1 cellular context compared by ENCODE assay signal in the genomic region with DNA sequence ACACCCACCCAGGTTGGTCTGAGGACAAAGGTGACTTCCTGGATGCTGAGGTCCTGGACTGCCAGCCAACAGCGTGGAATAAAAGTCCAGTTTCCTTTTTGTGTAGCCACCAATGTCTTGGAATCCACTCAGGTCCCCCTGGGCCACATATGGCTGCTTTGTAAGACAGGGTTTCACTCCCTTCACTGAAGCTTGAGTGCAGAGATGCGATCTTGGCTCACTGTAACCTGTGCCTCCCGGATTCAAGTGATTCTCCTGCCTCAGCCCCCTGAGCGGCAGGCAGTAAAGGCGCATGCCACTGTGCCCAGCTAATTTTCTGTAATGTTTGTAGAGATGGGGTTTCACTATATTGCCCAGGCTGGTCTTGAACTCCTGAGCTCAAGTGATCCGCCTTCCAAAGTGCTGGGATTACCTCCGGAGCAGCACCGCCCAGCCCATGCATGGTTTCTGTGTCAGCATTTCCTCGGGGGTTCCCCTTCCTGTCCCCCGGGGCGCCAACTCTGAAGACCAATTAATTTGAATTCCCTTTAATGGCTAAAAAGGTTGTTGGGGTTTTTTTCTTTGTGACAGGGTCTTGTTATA.
TF ChIP-seq lines count a peak whose summit lies in the region.

No MANE protein-coding gene starts in this region.

TF ChIP-seq in GM12878, 131 proteins besides CTCF, POLR2A, EP300 and RAD21 (continues in another document):
- TF ChIP-seq, protein P1, sequence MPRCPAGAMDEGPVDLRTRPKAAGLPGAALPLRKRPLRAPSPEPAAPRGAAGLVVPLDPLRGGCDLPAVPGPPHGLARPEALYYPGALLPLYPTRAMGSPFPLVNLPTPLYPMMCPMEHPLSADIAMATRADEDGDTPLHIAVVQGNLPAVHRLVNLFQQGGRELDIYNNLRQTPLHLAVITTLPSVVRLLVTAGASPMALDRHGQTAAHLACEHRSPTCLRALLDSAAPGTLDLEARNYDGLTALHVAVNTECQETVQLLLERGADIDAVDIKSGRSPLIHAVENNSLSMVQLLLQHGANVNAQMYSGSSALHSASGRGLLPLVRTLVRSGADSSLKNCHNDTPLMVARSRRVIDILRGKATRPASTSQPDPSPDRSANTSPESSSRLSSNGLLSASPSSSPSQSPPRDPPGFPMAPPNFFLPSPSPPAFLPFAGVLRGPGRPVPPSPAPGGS (IDR thresholded peaks at IDR 0.05; ENCODE audit: borderline replicate concordance, insufficient read depth, low read depth, low read length, poor library complexity, severe bottlenecking): peak; percentile 45
- TF ChIP-seq NR2F1 (conservative IDR thresholded peaks at IDR 0.05) (0 out of 2 replicates have a peak, but pooled peaks have one; percentile 37), NBN (IDR thresholded peaks at IDR 0.05) (peak; percentile 63; the same call in 1 of the 2 replicates), RUNX3 (IDR thresholded peaks at IDR 0.05; ENCODE audit: low read length) (no peak), BHLHE40 (IDR thresholded peaks at IDR 0.05; ENCODE audit: borderline replicate concordance in 1 of 2, low read depth in 2 of 2, low read length in 1 of 2) (peak in 1 of 2 experiments; percentile 20; a peak in 1 of 4 replicates), POU2F2 (IDR thresholded peaks at IDR 0.05; ENCODE audit: borderline replicate concordance, low read depth, low read length) (peak; percentile 59; the same call in 1 of the 3 replicates), SIX5 (IDR thresholded peaks at IDR 0.05; ENCODE audit: low read depth, low read length, severe bottlenecking) (no peak), BCL11A (IDR thresholded peaks at IDR 0.05; ENCODE audit: low read depth, low read length) (peak; percentile 70; the same call in 1 of the 2 replicates), EED (IDR thresholded peaks at IDR 0.05; ENCODE audit: low read depth) (peak; percentile 86), SRF (IDR thresholded peaks at IDR 0.05; ENCODE audit: low read depth in 2 of 2, low read length in 2 of 2) (peak in 1 of 2 experiments; percentile 84; a peak in 2 of 4 replicates), KLF5 (IDR thresholded peaks at IDR 0.05; ENCODE audit: partially characterized antibody) (peak; percentile 75), RCOR1 (conservative IDR thresholded peaks at IDR 0.05; ENCODE audit: low read depth, low read length) (no peak), MTA2 (IDR thresholded peaks at IDR 0.05; ENCODE audit: low read depth) (peak; percentile 83), MEF2B (IDR thresholded peaks at IDR 0.05; ENCODE audit: partially characterized antibody, poor library complexity, severe bottlenecking) (peak; percentile 96), ATF7 (IDR thresholded peaks at IDR 0.05; ENCODE audit: low read depth) (0 out of 2 replicates have a peak, but pooled peaks have one; percentile 50), PAX5 (IDR thresholded peaks at IDR 0.05; ENCODE audit: borderline replicate concordance, low read depth, low read length) (0 out of 2 replicates have a peak, but pooled peaks have one; percentile 18), GATAD2B (conservative IDR thresholded peaks at IDR 0.05; ENCODE audit: low read depth) (0 out of 2 replicates have a peak, but pooled peaks have one; percentile 57), ZNF217 (IDR thresholded peaks at IDR 0.05) (0 out of 2 replicates have a peak, but pooled peaks have one; percentile 67), NR2C1 (IDR thresholded peaks at IDR 0.05) (peak; percentile 36), ETV6 (conservative IDR thresholded peaks at IDR 0.05 in 1 of 2, IDR thresholded peaks at IDR 0.05 in 1 of 2; ENCODE audit: borderline replicate concordance in 1 of 2, low read depth in 1 of 2) (peak in 1 of 2 experiments; percentile 46; a peak in 1 of 4 replicates), CREM (IDR thresholded peaks at IDR 0.05; ENCODE audit: low read depth) (no peak; the same call in 1 of the 2 replicates), RELA (IDR thresholded peaks at IDR 0.05; ENCODE audit: borderline replicate concordance, partially characterized antibody) (peak; percentile 75), IKZF1 (conservative IDR thresholded peaks at IDR 0.05) (peak; percentile 84), IKZF2 (IDR thresholded peaks at IDR 0.05) (peak; percentile 78 to 83), ZSCAN29 (IDR thresholded peaks at IDR 0.05) (no peak), SMARCA5 (IDR thresholded peaks at IDR 0.05) (peak; percentile 39), SPI1 (IDR thresholded peaks at IDR 0.05; ENCODE audit: borderline replicate concordance, insufficient read depth, low read depth, low read length) (0 out of 2 replicates have a peak, but pooled peaks have one; percentile 2), BACH1 (IDR thresholded peaks at IDR 0.05; ENCODE audit: borderline replicate concordance) (peak; percentile 44; the same call in 1 of the 2 replicates), ZNF207 (IDR thresholded peaks at IDR 0.05; ENCODE audit: borderline replicate concordance) (peak; percentile 48; the same call in 1 of the 2 replicates), HCFC1 (IDR thresholded peaks at IDR 0.05; ENCODE audit: low read length) (no peak), GABPA (IDR thresholded peaks at IDR 0.05; ENCODE audit: low read depth) (no peak), CREB1 (IDR thresholded peaks at IDR 0.05; ENCODE audit: low read depth) (peak; percentile 60; the same call in 1 of the 2 replicates), RB1 (IDR thresholded peaks at IDR 0.05; ENCODE audit: borderline replicate concordance) (0 out of 2 replicates have a peak, but pooled peaks have one; percentile 66), YY1 (IDR thresholded peaks at IDR 0.05; ENCODE audit: low read depth, low read length) (no peak), SIN3A (IDR thresholded peaks at IDR 0.05; ENCODE audit: low read depth, low read length) (no peak)
- TF ChIP-seq, protein P2, sequence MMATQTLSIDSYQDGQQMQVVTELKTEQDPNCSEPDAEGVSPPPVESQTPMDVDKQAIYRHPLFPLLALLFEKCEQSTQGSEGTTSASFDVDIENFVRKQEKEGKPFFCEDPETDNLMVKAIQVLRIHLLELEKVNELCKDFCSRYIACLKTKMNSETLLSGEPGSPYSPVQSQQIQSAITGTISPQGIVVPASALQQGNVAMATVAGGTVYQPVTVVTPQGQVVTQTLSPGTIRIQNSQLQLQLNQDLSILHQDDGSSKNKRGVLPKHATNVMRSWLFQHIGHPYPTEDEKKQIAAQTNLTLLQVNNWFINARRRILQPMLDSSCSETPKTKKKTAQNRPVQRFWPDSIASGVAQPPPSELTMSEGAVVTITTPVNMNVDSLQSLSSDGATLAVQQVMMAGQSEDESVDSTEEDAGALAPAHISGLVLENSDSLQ (IDR thresholded peaks at IDR 0.05): peak; percentile 9; the same call in 1 of the 2 replicates
- TF ChIP-seq, protein P3, sequence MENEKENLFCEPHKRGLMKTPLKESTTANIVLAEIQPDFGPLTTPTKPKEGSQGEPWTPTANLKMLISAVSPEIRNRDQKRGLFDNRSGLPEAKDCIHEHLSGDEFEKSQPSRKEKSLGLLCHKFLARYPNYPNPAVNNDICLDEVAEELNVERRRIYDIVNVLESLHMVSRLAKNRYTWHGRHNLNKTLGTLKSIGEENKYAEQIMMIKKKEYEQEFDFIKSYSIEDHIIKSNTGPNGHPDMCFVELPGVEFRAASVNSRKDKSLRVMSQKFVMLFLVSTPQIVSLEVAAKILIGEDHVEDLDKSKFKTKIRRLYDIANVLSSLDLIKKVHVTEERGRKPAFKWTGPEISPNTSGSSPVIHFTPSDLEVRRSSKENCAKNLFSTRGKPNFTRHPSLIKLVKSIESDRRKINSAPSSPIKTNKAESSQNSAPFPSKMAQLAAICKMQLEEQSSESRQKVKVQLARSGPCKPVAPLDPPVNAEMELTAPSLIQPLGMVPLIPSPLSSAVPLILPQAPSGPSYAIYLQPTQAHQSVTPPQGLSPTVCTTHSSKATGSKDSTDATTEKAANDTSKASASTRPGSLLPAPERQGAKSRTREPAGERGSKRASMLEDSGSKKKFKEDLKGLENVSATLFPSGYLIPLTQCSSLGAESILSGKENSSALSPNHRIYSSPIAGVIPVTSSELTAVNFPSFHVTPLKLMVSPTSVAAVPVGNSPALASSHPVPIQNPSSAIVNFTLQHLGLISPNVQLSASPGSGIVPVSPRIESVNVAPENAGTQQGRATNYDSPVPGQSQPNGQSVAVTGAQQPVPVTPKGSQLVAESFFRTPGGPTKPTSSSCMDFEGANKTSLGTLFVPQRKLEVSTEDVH (IDR thresholded peaks at IDR 0.05; ENCODE audit: low read depth, partially characterized antibody): no peak
- TF ChIP-seq, protein P4, sequence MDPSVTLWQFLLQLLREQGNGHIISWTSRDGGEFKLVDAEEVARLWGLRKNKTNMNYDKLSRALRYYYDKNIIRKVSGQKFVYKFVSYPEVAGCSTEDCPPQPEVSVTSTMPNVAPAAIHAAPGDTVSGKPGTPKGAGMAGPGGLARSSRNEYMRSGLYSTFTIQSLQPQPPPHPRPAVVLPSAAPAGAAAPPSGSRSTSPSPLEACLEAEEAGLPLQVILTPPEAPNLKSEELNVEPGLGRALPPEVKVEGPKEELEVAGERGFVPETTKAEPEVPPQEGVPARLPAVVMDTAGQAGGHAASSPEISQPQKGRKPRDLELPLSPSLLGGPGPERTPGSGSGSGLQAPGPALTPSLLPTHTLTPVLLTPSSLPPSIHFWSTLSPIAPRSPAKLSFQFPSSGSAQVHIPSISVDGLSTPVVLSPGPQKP (IDR thresholded peaks at IDR 0.05; ENCODE audit: low read depth, low read length): peak; percentile 13; the same call in 1 of the 2 replicates
- TF ChIP-seq, protein P5, sequence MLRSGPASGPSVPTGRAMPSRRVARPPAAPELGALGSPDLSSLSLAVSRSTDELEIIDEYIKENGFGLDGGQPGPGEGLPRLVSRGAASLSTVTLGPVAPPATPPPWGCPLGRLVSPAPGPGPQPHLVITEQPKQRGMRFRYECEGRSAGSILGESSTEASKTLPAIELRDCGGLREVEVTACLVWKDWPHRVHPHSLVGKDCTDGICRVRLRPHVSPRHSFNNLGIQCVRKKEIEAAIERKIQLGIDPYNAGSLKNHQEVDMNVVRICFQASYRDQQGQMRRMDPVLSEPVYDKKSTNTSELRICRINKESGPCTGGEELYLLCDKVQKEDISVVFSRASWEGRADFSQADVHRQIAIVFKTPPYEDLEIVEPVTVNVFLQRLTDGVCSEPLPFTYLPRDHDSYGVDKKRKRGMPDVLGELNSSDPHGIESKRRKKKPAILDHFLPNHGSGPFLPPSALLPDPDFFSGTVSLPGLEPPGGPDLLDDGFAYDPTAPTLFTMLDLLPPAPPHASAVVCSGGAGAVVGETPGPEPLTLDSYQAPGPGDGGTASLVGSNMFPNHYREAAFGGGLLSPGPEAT (IDR thresholded peaks at IDR 0.05; ENCODE audit: low read depth): peak; percentile 76
- TF ChIP-seq, protein P6, sequence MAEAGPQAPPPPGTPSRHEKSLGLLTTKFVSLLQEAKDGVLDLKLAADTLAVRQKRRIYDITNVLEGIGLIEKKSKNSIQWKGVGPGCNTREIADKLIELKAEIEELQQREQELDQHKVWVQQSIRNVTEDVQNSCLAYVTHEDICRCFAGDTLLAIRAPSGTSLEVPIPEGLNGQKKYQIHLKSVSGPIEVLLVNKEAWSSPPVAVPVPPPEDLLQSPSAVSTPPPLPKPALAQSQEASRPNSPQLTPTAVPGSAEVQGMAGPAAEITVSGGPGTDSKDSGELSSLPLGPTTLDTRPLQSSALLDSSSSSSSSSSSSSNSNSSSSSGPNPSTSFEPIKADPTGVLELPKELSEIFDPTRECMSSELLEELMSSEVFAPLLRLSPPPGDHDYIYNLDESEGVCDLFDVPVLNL (IDR thresholded peaks at IDR 0.05; ENCODE audit: low read depth, low read length): peak; percentile 73
- TF ChIP-seq, protein P7, sequence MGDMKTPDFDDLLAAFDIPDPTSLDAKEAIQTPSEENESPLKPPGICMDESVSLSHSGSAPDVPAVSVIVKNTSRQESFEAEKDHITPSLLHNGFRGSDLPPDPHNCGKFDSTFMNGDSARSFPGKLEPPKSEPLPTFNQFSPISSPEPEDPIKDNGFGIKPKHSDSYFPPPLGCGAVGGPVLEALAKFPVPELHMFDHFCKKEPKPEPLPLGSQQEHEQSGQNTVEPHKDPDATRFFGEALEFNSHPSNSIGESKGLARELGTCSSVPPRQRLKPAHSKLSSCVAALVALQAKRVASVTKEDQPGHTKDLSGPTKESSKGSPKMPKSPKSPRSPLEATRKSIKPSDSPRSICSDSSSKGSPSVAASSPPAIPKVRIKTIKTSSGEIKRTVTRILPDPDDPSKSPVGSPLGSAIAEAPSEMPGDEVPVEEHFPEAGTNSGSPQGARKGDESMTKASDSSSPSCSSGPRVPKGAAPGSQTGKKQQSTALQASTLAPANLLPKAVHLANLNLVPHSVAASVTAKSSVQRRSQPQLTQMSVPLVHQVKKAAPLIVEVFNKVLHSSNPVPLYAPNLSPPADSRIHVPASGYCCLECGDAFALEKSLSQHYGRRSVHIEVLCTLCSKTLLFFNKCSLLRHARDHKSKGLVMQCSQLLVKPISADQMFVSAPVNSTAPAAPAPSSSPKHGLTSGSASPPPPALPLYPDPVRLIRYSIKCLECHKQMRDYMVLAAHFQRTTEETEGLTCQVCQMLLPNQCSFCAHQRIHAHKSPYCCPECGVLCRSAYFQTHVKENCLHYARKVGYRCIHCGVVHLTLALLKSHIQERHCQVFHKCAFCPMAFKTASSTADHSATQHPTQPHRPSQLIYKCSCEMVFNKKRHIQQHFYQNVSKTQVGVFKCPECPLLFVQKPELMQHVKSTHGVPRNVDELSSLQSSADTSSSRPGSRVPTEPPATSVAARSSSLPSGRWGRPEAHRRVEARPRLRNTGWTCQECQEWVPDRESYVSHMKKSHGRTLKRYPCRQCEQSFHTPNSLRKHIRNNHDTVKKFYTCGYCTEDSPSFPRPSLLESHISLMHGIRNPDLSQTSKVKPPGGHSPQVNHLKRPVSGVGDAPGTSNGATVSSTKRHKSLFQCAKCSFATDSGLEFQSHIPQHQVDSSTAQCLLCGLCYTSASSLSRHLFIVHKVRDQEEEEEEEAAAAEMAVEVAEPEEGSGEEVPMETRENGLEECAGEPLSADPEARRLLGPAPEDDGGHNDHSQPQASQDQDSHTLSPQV (IDR thresholded peaks at IDR 0.05): no peak
- TF ChIP-seq, protein P8, sequence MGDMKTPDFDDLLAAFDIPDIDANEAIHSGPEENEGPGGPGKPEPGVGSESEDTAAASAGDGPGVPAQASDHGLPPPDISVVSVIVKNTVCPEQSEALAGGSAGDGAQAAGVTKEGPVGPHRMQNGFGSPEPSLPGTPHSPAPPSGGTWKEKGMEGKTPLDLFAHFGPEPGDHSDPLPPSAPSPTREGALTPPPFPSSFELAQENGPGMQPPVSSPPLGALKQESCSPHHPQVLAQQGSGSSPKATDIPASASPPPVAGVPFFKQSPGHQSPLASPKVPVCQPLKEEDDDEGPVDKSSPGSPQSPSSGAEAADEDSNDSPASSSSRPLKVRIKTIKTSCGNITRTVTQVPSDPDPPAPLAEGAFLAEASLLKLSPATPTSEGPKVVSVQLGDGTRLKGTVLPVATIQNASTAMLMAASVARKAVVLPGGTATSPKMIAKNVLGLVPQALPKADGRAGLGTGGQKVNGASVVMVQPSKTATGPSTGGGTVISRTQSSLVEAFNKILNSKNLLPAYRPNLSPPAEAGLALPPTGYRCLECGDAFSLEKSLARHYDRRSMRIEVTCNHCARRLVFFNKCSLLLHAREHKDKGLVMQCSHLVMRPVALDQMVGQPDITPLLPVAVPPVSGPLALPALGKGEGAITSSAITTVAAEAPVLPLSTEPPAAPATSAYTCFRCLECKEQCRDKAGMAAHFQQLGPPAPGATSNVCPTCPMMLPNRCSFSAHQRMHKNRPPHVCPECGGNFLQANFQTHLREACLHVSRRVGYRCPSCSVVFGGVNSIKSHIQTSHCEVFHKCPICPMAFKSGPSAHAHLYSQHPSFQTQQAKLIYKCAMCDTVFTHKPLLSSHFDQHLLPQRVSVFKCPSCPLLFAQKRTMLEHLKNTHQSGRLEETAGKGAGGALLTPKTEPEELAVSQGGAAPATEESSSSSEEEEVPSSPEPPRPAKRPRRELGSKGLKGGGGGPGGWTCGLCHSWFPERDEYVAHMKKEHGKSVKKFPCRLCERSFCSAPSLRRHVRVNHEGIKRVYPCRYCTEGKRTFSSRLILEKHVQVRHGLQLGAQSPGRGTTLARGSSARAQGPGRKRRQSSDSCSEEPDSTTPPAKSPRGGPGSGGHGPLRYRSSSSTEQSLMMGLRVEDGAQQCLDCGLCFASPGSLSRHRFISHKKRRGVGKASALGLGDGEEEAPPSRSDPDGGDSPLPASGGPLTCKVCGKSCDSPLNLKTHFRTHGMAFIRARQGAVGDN (IDR thresholded peaks at IDR 0.05): 0 out of 2 replicates have a peak, but pooled peaks have one; percentile 27
